In the genomic region with DNA sequence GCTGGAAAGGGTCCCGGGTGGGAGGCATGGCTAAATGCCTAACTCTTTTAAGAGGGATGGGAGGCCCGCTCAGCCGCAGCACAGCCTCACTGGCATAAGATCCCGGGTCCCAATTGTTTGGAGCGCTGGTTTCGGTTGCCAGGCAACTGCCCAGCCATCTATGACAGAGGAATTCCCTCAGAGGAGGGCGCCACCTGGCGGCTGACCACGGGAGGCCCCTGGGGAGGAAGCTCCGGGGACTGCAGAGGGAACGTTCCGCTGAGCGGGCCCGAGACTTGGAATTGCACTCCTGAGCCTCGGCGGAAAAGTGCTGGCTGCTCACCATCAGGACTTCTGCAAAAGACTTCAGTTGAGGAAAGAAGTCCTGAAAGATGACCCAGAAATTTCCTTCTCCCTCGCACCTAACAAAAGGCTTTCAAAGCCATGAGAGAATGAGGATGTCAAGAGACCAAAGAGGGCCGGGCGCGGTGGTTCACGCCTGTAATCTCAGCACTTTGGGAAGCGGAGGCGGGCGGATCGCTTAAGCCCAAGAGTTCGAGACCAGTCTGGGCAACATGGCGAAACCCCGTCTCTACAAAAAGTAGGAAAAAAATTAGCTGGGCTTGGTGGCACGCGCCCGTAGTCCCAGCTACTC, we compare ENCODE assay signal across 1 cellular context.
TF ChIP-seq lines count a peak whose summit lies in the region.

No MANE protein-coding gene starts in this region.

TF ChIP-seq in HepG2, 621 proteins besides CTCF, POLR2A, EP300 and RAD21 (continues in another document):
- TF ChIP-seq, protein P1, sequence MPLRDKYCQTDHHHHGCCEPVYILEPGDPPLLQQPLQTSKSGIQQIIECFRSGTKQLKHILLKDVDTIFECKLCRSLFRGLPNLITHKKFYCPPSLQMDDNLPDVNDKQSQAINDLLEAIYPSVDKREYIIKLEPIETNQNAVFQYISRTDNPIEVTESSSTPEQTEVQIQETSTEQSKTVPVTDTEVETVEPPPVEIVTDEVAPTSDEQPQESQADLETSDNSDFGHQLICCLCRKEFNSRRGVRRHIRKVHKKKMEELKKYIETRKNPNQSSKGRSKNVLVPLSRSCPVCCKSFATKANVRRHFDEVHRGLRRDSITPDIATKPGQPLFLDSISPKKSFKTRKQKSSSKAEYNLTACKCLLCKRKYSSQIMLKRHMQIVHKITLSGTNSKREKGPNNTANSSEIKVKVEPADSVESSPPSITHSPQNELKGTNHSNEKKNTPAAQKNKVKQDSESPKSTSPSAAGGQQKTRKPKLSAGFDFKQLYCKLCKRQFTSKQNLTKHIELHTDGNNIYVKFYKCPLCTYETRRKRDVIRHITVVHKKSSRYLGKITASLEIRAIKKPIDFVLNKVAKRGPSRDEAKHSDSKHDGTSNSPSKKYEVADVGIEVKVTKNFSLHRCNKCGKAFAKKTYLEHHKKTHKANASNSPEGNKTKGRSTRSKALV (CRISPR knock-in tag; IDR thresholded peaks at IDR 0.05): peak; percentile 67; the same call in 1 of the 2 replicates
- no peak for TF ChIP-seq TBX3 (IDR thresholded peaks at IDR 0.05; ENCODE audit: borderline replicate concordance)
- peak; percentile 54 for TF ChIP-seq YY1 (IDR thresholded peaks at IDR 0.05; ENCODE audit: insufficient read depth, insufficient replicate concordance, low read depth, low read length)
- 0 out of 2 replicates have a peak, but pooled peaks have one; percentile 35 for TF ChIP-seq RXRA (CRISPR knock-in tag; IDR thresholded peaks at IDR 0.05)
- 0 out of 2 replicates have a peak, but pooled peaks have one; percentile 51 for TF ChIP-seq KDM1A (CRISPR knock-in tag; IDR thresholded peaks at IDR 0.05)
- TF ChIP-seq GATAD2A (CRISPR knock-in tag; IDR thresholded peaks at IDR 0.05): no peak
- TF ChIP-seq KDM2A (CRISPR knock-in tag; IDR thresholded peaks at IDR 0.05; ENCODE audit: borderline replicate concordance, low read depth): peak; percentile 85
- peak; percentile 37; the same call in 1 of the 2 replicates for TF ChIP-seq ZNF605 (CRISPR knock-in tag; IDR thresholded peaks at IDR 0.05)
- TF ChIP-seq RFX3 (CRISPR knock-in tag; IDR thresholded peaks at IDR 0.05): peak; percentile 80
- TF ChIP-seq WIZ (CRISPR knock-in tag; IDR thresholded peaks at IDR 0.05): 0 out of 2 replicates have a peak, but pooled peaks have one; percentile 33
- no peak for TF ChIP-seq ZNF317 (CRISPR knock-in tag; IDR thresholded peaks at IDR 0.05)
- peak; percentile 41 for TF ChIP-seq HNRNPLL (IDR thresholded peaks at IDR 0.05; ENCODE audit: low read depth, low read length, poor library complexity, severe bottlenecking)
- 0 out of 2 replicates have a peak, but pooled peaks have one; percentile 33 for TF ChIP-seq RXRB (CRISPR knock-in tag; IDR thresholded peaks at IDR 0.05; ENCODE audit: borderline replicate concordance)
- TF ChIP-seq ZKSCAN8 (CRISPR knock-in tag; IDR thresholded peaks at IDR 0.05; ENCODE audit: borderline replicate concordance): 0 out of 2 replicates have a peak, but pooled peaks have one; percentile 24
- TF ChIP-seq, protein P2, sequence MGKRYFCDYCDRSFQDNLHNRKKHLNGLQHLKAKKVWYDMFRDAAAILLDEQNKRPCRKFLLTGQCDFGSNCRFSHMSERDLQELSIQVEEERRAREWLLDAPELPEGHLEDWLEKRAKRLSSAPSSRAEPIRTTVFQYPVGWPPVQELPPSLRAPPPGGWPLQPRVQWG (CRISPR knock-in tag; IDR thresholded peaks at IDR 0.05; ENCODE audit: borderline replicate concordance, low read depth): no peak
- TF ChIP-seq, protein P3, sequence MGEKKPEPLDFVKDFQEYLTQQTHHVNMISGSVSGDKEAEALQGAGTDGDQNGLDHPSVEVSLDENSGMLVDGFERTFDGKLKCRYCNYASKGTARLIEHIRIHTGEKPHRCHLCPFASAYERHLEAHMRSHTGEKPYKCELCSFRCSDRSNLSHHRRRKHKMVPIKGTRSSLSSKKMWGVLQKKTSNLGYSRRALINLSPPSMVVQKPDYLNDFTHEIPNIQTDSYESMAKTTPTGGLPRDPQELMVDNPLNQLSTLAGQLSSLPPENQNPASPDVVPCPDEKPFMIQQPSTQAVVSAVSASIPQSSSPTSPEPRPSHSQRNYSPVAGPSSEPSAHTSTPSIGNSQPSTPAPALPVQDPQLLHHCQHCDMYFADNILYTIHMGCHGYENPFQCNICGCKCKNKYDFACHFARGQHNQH (CRISPR knock-in tag; IDR thresholded peaks at IDR 0.05): peak; percentile 49; the same call in 1 of the 2 replicates
- TF ChIP-seq MED8 (CRISPR knock-in tag; IDR thresholded peaks at IDR 0.05; ENCODE audit: insufficient replicate concordance): no peak
- TF ChIP-seq FOXO1 (CRISPR knock-in tag; IDR thresholded peaks at IDR 0.05): peak; percentile 26; the same call in 1 of the 2 replicates
- TF ChIP-seq, protein P4, sequence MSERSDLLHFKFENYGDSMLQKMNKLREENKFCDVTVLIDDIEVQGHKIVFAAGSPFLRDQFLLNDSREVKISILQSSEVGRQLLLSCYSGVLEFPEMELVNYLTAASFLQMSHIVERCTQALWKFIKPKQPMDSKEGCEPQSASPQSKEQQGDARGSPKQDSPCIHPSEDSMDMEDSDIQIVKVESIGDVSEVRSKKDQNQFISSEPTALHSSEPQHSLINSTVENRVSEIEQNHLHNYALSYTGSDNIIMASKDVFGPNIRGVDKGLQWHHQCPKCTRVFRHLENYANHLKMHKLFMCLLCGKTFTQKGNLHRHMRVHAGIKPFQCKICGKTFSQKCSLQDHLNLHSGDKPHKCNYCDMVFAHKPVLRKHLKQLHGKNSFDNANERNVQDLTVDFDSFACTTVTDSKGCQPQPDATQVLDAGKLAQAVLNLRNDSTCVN (CRISPR knock-in tag; IDR thresholded peaks at IDR 0.05; ENCODE audit: borderline replicate concordance): no peak
- no peak for TF ChIP-seq CHCHD3 (CRISPR knock-in tag; IDR thresholded peaks at IDR 0.05)
- TF ChIP-seq, protein P5, sequence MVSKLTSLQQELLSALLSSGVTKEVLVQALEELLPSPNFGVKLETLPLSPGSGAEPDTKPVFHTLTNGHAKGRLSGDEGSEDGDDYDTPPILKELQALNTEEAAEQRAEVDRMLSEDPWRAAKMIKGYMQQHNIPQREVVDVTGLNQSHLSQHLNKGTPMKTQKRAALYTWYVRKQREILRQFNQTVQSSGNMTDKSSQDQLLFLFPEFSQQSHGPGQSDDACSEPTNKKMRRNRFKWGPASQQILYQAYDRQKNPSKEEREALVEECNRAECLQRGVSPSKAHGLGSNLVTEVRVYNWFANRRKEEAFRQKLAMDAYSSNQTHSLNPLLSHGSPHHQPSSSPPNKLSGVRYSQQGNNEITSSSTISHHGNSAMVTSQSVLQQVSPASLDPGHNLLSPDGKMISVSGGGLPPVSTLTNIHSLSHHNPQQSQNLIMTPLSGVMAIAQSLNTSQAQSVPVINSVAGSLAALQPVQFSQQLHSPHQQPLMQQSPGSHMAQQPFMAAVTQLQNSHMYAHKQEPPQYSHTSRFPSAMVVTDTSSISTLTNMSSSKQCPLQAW (CRISPR knock-in tag; IDR thresholded peaks at IDR 0.05): peak; percentile 56; the same call in 1 of the 2 replicates
- TF ChIP-seq ZNF790 (CRISPR knock-in tag; IDR thresholded peaks at IDR 0.05; ENCODE audit: borderline replicate concordance): no peak
- TF ChIP-seq, protein P6, sequence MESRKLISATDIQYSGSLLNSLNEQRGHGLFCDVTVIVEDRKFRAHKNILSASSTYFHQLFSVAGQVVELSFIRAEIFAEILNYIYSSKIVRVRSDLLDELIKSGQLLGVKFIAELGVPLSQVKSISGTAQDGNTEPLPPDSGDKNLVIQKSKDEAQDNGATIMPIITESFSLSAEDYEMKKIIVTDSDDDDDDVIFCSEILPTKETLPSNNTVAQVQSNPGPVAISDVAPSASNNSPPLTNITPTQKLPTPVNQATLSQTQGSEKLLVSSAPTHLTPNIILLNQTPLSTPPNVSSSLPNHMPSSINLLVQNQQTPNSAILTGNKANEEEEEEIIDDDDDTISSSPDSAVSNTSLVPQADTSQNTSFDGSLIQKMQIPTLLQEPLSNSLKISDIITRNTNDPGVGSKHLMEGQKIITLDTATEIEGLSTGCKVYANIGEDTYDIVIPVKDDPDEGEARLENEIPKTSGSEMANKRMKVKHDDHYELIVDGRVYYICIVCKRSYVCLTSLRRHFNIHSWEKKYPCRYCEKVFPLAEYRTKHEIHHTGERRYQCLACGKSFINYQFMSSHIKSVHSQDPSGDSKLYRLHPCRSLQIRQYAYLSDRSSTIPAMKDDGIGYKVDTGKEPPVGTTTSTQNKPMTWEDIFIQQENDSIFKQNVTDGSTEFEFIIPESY (CRISPR knock-in tag; IDR thresholded peaks at IDR 0.05): peak; percentile 56
- peak; percentile 56; the same call in 1 of the 2 replicates for TF ChIP-seq SMC3 (IDR thresholded peaks at IDR 0.05; ENCODE audit: low read length)
- TF ChIP-seq U2AF2 (IDR thresholded peaks at IDR 0.05; ENCODE audit: low read depth, low read length): no peak
- TF ChIP-seq KLF12 (CRISPR knock-in tag; IDR thresholded peaks at IDR 0.05; ENCODE audit: borderline replicate concordance): no peak
- TF ChIP-seq FOXA1 (IDR thresholded peaks at IDR 0.05): no peak
- TF ChIP-seq FOXA1 (CRISPR knock-in tag; IDR thresholded peaks at IDR 0.05): 0 out of 2 replicates have a peak, but pooled peaks have one; percentile 13
- peak; percentile 69; the same call in 1 of the 2 replicates for TF ChIP-seq ZMYM2 (CRISPR knock-in tag; IDR thresholded peaks at IDR 0.05)
- TF ChIP-seq ZKSCAN1 (IDR thresholded peaks at IDR 0.05; ENCODE audit: low read length): no peak
- TF ChIP-seq MXI1 (IDR thresholded peaks at IDR 0.05; ENCODE audit: borderline replicate concordance, low read depth, low read length): peak; percentile 61; the same call in 1 of the 3 replicates
- TF ChIP-seq POLR2AphosphoS2 (IDR thresholded peaks at IDR 0.05; ENCODE audit: low read depth, low read length): no peak
- no peak for TF ChIP-seq ZMAT3 (CRISPR knock-in tag; conservative IDR thresholded peaks at IDR 0.05)
- TF ChIP-seq STAG1 (CRISPR knock-in tag; IDR thresholded peaks at IDR 0.05): peak; percentile 80
- peak; percentile 84 for TF ChIP-seq TEAD3 (CRISPR knock-in tag; optimal IDR thresholded peaks at IDR 0.05; ENCODE audit: borderline replicate concordance)
- TF ChIP-seq, protein P7, sequence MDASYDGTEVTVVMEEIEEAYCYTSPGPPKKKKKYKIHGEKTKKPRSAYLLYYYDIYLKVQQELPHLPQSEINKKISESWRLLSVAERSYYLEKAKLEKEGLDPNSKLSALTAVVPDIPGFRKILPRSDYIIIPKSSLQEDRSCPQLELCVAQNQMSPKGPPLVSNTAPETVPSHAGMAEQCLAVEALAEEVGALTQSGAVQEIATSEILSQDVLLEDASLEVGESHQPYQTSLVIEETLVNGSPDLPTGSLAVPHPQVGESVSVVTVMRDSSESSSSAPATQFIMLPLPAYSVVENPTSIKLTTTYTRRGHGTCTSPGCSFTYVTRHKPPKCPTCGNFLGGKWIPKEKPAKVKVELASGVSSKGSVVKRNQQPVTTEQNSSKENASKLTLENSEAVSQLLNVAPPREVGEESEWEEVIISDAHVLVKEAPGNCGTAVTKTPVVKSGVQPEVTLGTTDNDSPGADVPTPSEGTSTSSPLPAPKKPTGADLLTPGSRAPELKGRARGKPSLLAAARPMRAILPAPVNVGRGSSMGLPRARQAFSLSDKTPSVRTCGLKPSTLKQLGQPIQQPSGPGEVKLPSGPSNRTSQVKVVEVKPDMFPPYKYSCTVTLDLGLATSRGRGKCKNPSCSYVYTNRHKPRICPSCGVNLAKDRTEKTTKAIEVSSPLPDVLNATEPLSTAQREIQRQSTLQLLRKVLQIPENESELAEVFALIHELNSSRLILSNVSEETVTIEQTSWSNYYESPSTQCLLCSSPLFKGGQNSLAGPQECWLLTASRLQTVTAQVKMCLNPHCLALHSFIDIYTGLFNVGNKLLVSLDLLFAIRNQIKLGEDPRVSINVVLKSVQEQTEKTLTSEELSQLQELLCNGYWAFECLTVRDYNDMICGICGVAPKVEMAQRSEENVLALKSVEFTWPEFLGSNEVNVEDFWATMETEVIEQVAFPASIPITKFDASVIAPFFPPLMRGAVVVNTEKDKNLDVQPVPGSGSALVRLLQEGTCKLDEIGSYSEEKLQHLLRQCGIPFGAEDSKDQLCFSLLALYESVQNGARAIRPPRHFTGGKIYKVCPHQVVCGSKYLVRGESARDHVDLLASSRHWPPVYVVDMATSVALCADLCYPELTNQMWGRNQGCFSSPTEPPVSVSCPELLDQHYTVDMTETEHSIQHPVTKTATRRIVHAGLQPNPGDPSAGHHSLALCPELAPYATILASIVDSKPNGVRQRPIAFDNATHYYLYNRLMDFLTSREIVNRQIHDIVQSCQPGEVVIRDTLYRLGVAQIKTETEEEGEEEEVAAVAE (CRISPR knock-in tag; IDR thresholded peaks at IDR 0.05; ENCODE audit: borderline replicate concordance): peak; percentile 36; the same call in 1 of the 2 replicates
- TF ChIP-seq RNF2 (conservative IDR thresholded peaks at IDR 0.05; ENCODE audit: low read depth): 0 out of 2 replicates have a peak, but pooled peaks have one; percentile 31
- TF ChIP-seq ARNTL (CRISPR knock-in tag; IDR thresholded peaks at IDR 0.05): no peak
- no peak for TF ChIP-seq KDM4B (CRISPR knock-in tag; IDR thresholded peaks at IDR 0.05)
- TF ChIP-seq ZNF510 (CRISPR knock-in tag; IDR thresholded peaks at IDR 0.05; ENCODE audit: low read depth): no peak
- TF ChIP-seq NONO (IDR thresholded peaks at IDR 0.05): no peak
- TF ChIP-seq NONO (CRISPR knock-in tag; conservative IDR thresholded peaks at IDR 0.05): no peak
- 0 out of 2 replicates have a peak, but pooled peaks have one; percentile 34 for TF ChIP-seq ZNF12 (CRISPR knock-in tag; IDR thresholded peaks at IDR 0.05)
- TF ChIP-seq, protein P8, sequence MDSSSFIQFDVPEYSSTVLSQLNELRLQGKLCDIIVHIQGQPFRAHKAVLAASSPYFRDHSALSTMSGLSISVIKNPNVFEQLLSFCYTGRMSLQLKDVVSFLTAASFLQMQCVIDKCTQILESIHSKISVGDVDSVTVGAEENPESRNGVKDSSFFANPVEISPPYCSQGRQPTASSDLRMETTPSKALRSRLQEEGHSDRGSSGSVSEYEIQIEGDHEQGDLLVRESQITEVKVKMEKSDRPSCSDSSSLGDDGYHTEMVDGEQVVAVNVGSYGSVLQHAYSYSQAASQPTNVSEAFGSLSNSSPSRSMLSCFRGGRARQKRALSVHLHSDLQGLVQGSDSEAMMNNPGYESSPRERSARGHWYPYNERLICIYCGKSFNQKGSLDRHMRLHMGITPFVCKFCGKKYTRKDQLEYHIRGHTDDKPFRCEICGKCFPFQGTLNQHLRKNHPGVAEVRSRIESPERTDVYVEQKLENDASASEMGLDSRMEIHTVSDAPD (CRISPR knock-in tag; IDR thresholded peaks at IDR 0.05): no peak
- TF ChIP-seq NFKB2 (CRISPR knock-in tag; IDR thresholded peaks at IDR 0.05; ENCODE audit: borderline replicate concordance): no peak
- TF ChIP-seq, protein P9, sequence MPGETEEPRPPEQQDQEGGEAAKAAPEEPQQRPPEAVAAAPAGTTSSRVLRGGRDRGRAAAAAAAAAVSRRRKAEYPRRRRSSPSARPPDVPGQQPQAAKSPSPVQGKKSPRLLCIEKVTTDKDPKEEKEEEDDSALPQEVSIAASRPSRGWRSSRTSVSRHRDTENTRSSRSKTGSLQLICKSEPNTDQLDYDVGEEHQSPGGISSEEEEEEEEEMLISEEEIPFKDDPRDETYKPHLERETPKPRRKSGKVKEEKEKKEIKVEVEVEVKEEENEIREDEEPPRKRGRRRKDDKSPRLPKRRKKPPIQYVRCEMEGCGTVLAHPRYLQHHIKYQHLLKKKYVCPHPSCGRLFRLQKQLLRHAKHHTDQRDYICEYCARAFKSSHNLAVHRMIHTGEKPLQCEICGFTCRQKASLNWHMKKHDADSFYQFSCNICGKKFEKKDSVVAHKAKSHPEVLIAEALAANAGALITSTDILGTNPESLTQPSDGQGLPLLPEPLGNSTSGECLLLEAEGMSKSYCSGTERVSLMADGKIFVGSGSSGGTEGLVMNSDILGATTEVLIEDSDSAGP (CRISPR knock-in tag; IDR thresholded peaks at IDR 0.05; ENCODE audit: borderline replicate concordance): peak; percentile 48; the same call in 1 of the 2 replicates
- TF ChIP-seq KMT2B (CRISPR knock-in tag; IDR thresholded peaks at IDR 0.05): 0 out of 2 replicates have a peak, but pooled peaks have one; percentile 59
